ENCODE assay signal across 30 cellular contexts in the genomic region with DNA sequence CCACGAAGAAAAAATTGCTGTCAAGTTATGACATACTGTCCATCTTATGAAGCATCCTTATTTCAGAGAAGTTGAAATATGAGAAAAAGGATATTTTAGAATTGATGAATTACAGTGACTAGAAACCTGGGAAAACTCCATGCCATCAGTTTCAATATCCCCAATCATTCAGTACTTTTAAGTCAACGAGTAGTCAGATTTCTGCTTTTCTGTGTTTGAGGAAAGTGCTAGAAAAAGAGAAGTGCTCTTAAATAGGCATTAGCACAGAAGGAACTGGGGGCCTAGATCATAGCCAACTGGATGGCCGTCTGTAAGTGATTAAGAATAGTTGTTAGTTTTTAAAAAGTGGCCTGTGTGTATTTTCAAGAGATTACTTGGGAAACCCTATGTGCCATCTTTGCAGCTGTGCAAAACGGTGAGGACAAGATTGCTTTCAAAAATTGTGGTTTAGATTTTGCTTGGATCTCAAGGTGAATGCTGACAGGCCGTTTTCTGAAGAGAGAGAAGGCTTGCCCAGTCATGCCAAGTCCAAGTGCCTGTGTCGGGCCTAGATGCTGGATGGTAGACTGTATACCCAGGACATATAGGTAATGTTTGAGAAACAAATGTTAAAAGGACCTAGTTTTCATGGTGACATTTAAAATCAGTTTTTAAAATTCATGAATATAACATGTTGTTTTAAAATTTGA. TPM values are rescaled to one million over a fixed set of nuclear protein-coding genes. Genes with fewer than 3 reads are reported as not detected.
DNase-seq lines count a peak whose midpoint lies in the region; ATAC-seq and TF ChIP-seq lines count a peak whose summit lies in the region.
"Had no signal": no experiment of that assay in that cellular context is flagged by ENCODE, and none has a peak within 500 bp of the region (broad histone marks: within the 10 kb centered on the region; RNA-seq: fewer than 3 reads in every experiment).

No MANE protein-coding gene starts in this region.

- peak overlapping the region in 4 of 5 experiments; percentile 65 to 99 (median 98) for H3K27ac Mint-ChIP-seq in brain
- H3K27ac Mint-ChIP-seq: CD14-positive monocyte; effector memory CD8-positive, alpha-beta T cell; immature natural killer cell; stimulated activated naive B cell treated with anti-CD40 and anti-IgM and Interleukin-4, amounts not matched to agents 10 μg/mL and 1 μg/mL and 100 μg/mL, for 72 hours; T-helper 2 cell treated with Interferon-gamma antibody and Interleukin-4, amounts not matched to agents 5 μg/mL and 100 μg/mL, for 36 hours had no signal

- H3K9ac ChIP-seq in subcutaneous abdominal adipose tissue (ENCODE audit: low read length in 5 of 5), result no peak overlapping the region

- no peak for ATAC-seq in HG02763 (IDR thresholded peaks at IDR 0.05; ENCODE audit: unreplicated experiment)
- ATAC-seq: effector memory CD8-positive, alpha-beta T cell; left lobe of liver; psoas muscle; Right ventricle myocardium inferior; stimulated activated naive B cell treated with anti-CD40 and anti-IgM and Interleukin-4, amounts not matched to agents 10 μg/mL and 1 μg/mL and 100 μg/mL, for 72 hours had no signal

- no peaks in the 10 kb centered on the region for H3K36me3 ChIP-seq in subcutaneous abdominal adipose tissue (ENCODE audit: control insufficient read depth in 5 of 5, insufficient read depth in 5 of 5, low read length in 5 of 5)
- H3K36me3 ChIP-seq: brain microvascular endothelial cell, esophagus muscularis mucosa, vagina had no signal

- H3K9me3 ChIP-seq in subcutaneous abdominal adipose tissue (ENCODE audit: control insufficient read depth in 5 of 5, low read length in 5 of 5), result no peaks in the 10 kb centered on the region
- H3K9me3 ChIP-seq: psoas muscle, vagina had no signal

- H3K9me3 Mint-ChIP-seq in brain, result no peaks in the 10 kb centered on the region
- H3K9me3 Mint-ChIP-seq: CD14-positive monocyte; effector memory CD8-positive, alpha-beta T cell; immature natural killer cell; stimulated activated naive B cell treated with anti-CD40 and anti-IgM and Interleukin-4, amounts not matched to agents 10 μg/mL and 1 μg/mL and 100 μg/mL, for 72 hours; T-helper 2 cell treated with Interferon-gamma antibody and Interleukin-4, amounts not matched to agents 5 μg/mL and 100 μg/mL, for 36 hours had no signal

- H3K4me3 ChIP-seq in subcutaneous abdominal adipose tissue (ENCODE audit: low read depth in 1 of 5, low read length in 5 of 5), result no peak overlapping the region
- H3K4me3 ChIP-seq: coronary artery, esophagus muscularis mucosa, psoas muscle, vagina had no signal

- peak overlapping the region in 4 of 5 experiments; percentile 91 to 98 (median 96) for H3K4me3 Mint-ChIP-seq in brain
- H3K4me3 Mint-ChIP-seq: CD14-positive monocyte; effector memory CD8-positive, alpha-beta T cell; immature natural killer cell; stimulated activated naive B cell treated with anti-CD40 and anti-IgM and Interleukin-4, amounts not matched to agents 10 μg/mL and 1 μg/mL and 100 μg/mL, for 72 hours; T-helper 2 cell treated with Interferon-gamma antibody and Interleukin-4, amounts not matched to agents 5 μg/mL and 100 μg/mL, for 36 hours had no signal

- peaks cover 66% of the 10 kb centered on the region for H3K4me1 Mint-ChIP-seq in brain

- H3K4me1 ChIP-seq in subcutaneous abdominal adipose tissue (ENCODE audit: control insufficient read depth in 5 of 5, insufficient read depth in 5 of 5, low read length in 5 of 5), result peaks cover 0 to 46% (median 35%) of the 10 kb centered on the region in 5 donors
- H3K4me1 ChIP-seq: psoas muscle had no signal

- H3K27ac ChIP-seq in subcutaneous abdominal adipose tissue (ENCODE audit: low read depth, low read length), result peak overlapping the region; percentile 81
- H3K27ac ChIP-seq: 22Rv1, brain microvascular endothelial cell, coronary artery, psoas muscle, vagina had no signal

- DNase-seq in NCI-H510A treated with DMSO at 0.1 percent for 48 hours (lab: John Stamatoyannopoulos, UW) (peak; percentile 34), NCI-H510A (lab: John Stamatoyannopoulos, UW) (no peak), NOMO-1 (lab: John Stamatoyannopoulos, UW; ENCODE audit: unreplicated experiment in 2 of 2) (peak; percentile 33 to 64), amniotic stem cell (lab: John Stamatoyannopoulos, UW) (no peak), dermis blood vessel endothelial cell (no peak)
- DNase-seq: activated naive CD4-positive, alpha-beta T cell treated with Interleukin-2 at 50 U/mL for 16 hours; brain microvascular endothelial cell; Calu3; effector memory CD8-positive, alpha-beta T cell; immature natural killer cell; Kasumi-1; mesendoderm; NCI-H1048; NCI-H2029; NCI-H226; NCI-H748 treated with DMSO at 0.1 percent for 48 hours; psoas muscle; stimulated activated CD4-positive, alpha-beta T cell treated with anti-CD3 and anti-CD28 coated beads, Interleukin-15, amount 100 ng/mL, for 24 hours; stimulated activated naive B cell treated with anti-CD40 and anti-IgM and Interleukin-4, amounts not matched to agents 10 μg/mL and 1 μg/mL and 100 μg/mL, for 72 hours had no signal

- no peaks in the 10 kb centered on the region for H3K27me3 ChIP-seq in subcutaneous abdominal adipose tissue (ENCODE audit: control insufficient read depth in 5 of 5, insufficient read depth in 4 of 5, low read length in 5 of 5)
- H3K27me3 ChIP-seq: brain microvascular endothelial cell, esophagus muscularis mucosa, vagina had no signal

- peaks cover 12% of the 10 kb centered on the region for H3K27me3 Mint-ChIP-seq in brain
- H3K27me3 Mint-ChIP-seq: stimulated activated naive B cell treated with anti-CD40 and anti-IgM and Interleukin-4, amounts not matched to agents 10 μg/mL and 1 μg/mL and 100 μg/mL, for 72 hours had no signal

- no peak for TF ChIP-seq CTCF in brain (conservative IDR thresholded peaks at IDR 0.05)

- peaks cover 12% of the 10 kb centered on the region for H3K36me3 Mint-ChIP-seq in brain
- H3K36me3 Mint-ChIP-seq: immature natural killer cell; stimulated activated naive B cell treated with anti-CD40 and anti-IgM and Interleukin-4, amounts not matched to agents 10 μg/mL and 1 μg/mL and 100 μg/mL, for 72 hours had no signal

RNA-seq across cellular contexts. Expression of a gene that starts 5.1 kb away (rescaled TPM):
- polyA plus RNA-seq in brain (ENCODE audit: insufficient read depth, low read depth, low replicate concordance), result 38.5 TPM
- total RNA-seq in dermis blood vessel endothelial cell, result 15.1 and 26.4 TPM in 2 replicates

Comparison
In these comparisons a context has a peak if more than half of its experiments do, and no peak if none do; other contexts are left out.
1. DNase-seq: peak in NCI-H510A treated with DMSO at 0.1 percent for 48 hours (single experiment) and NOMO-1 (2 of 2); none in NCI-H510A (single experiment), amniotic stem cell (single experiment) and dermis blood vessel endothelial cell (single experiment).